Comparison of ENCODE assay signal across 37 cellular contexts in the genomic region with DNA sequence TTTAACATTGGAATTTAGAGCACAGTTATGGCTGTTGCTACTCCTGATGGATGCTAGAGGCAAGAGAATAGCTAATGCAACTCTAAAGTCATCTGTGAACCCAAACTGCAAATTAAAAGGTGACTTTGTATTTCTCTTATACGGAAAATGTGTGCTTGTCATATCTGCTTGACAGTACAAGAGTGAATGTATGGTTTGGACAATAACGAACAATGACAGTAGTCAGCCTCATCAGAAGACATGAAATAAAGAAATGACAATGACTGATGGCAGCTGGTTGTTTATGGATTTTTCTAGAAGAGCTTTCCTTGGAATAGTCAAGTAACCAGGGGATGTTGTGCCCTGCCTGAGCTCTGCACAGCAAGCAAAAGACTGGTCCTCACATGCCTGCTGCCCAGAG.
A peak's percentile ranks its signal among the peaks of the same experiment; 100 is the strongest.
DNase-seq lines count a peak whose midpoint lies in the region; ATAC-seq, FAIRE-seq and TF ChIP-seq lines count a peak whose summit lies in the region.
"Had no signal": no experiment of that assay in that cellular context is flagged by ENCODE, and none has a peak within 500 bp of the region (broad histone marks: within the 10 kb centered on the region; RNA-seq: fewer than 3 reads in every experiment).

No MANE protein-coding gene starts in this region.

- H4K20me1 ChIP-seq in H9 (ENCODE audit: control insufficient read depth, insufficient read depth, insufficient read length) (no peaks in the 10 kb centered on the region), H1 (replicated peaks in 1 of 2; ENCODE audit: control insufficient read depth in 1 of 2, insufficient read depth in 2 of 2, low read length in 2 of 2) (no peaks in the 10 kb centered on the region), neural cell (ENCODE audit: insufficient read depth) (no peaks in the 10 kb centered on the region)
- H4K20me1 ChIP-seq: BLaER1; BLaER1 treated with 17β-estradiol and CSF1 and Interleukin-3, amounts not matched to agents 10 nM and 100 nM had no signal

- no peak for TF ChIP-seq RAD21 in H1 (IDR thresholded peaks at IDR 0.05 in 1 of 2, conservative IDR thresholded peaks at IDR 0.05 in 1 of 2; ENCODE audit: low read depth in 2 of 2, low read length in 2 of 2)
- TF ChIP-seq RAD21 in neural cell (conservative IDR thresholded peaks at IDR 0.05): no peak

- H3K4me3 ChIP-seq in H1 (ENCODE audit: extremely low read depth in 1 of 4, insufficient read depth in 2 of 4, low read depth in 3 of 4, low read length in 4 of 4) (no peak overlapping the region), esophagus muscularis mucosa (no peak overlapping the region), neural cell (ENCODE audit: low read length) (no peak overlapping the region), vagina (no peak overlapping the region), left ventricle myocardium inferior (no peak overlapping the region)
- H3K4me3 ChIP-seq: A549; BLaER1; BLaER1 treated with 17β-estradiol and CSF1 and Interleukin-3, amounts not matched to agents 10 nM and 100 nM had no signal

- H2AK5ac ChIP-seq in H9 (ENCODE audit: insufficient read length, low read length) (no peak overlapping the region), H1 (ENCODE audit: low read depth, low read length) (no peak overlapping the region)

- H3K27ac ChIP-seq in H9 (ENCODE audit: insufficient read length, low read depth, low read length) (no peak overlapping the region), H1 (ENCODE audit: low read depth, low read length) (no peak overlapping the region), esophagus muscularis mucosa (replicated peaks in 1 of 4) (no peak overlapping the region), neural cell (ENCODE audit: low read length) (no peak overlapping the region), vagina (no peak overlapping the region), left ventricle myocardium inferior (replicated peaks) (no peak overlapping the region)
- H3K27ac ChIP-seq: 22Rv1; A549; BLaER1; BLaER1 treated with 17β-estradiol and CSF1 and Interleukin-3, amounts not matched to agents 10 nM and 100 nM; C4-2B had no signal

- H3K27ac Mint-ChIP-seq in H9: no peak overlapping the region; a peak in 1 of 7 replicates
- no peak overlapping the region for H3K27ac Mint-ChIP-seq in activated CD8-positive, alpha-beta T cell treated with anti-CD3 and anti-CD28 coated beads, Interleukin-2, amount 10 ng/mL, durations not matched to agents 7 days and 5 days
- H3K27ac Mint-ChIP-seq: B cell; CD14-positive monocyte; CD4-positive, alpha-beta memory T cell; CD4-positive, alpha-beta T cell; CD4-positive, CD25-positive, alpha-beta regulatory T cell; CD8-positive, alpha-beta memory T cell; CD8-positive, alpha-beta T cell had no signal

- H2BK20ac ChIP-seq in H9 (ENCODE audit: low read depth, low read length, poor library complexity, severe bottlenecking) (no peak overlapping the region), H1 (ENCODE audit: low read length) (no peak overlapping the region)

- no peak overlapping the region for H3K14ac ChIP-seq in H9 (ENCODE audit: insufficient read depth, low read length)
- H3K14ac ChIP-seq in H1 (ENCODE audit: insufficient read length): no peak overlapping the region

- H4K8ac ChIP-seq in H9 (replicated peaks; ENCODE audit: insufficient read length, low read depth, low read length): no peak overlapping the region
- no peak overlapping the region for H4K8ac ChIP-seq in H1 (ENCODE audit: extremely low read depth, insufficient read depth, low read length)

- no peaks in the 10 kb centered on the region for H3K9me3 Mint-ChIP-seq in H9
- H3K9me3 Mint-ChIP-seq in activated CD8-positive, alpha-beta T cell treated with anti-CD3 and anti-CD28 coated beads, Interleukin-2, amount 10 ng/mL, durations not matched to agents 7 days and 5 days (ENCODE audit: insufficient read depth): no peaks in the 10 kb centered on the region
- H3K9me3 Mint-ChIP-seq: CD14-positive monocyte; CD4-positive, alpha-beta memory T cell; CD4-positive, alpha-beta T cell; CD4-positive, CD25-positive, alpha-beta regulatory T cell; CD8-positive, alpha-beta T cell had no signal

- intact Hi-C loops in esophagus muscularis mucosa (cut with DNase I) (no loop called here), vagina (cut with DNase I) (no loop called here), left ventricle myocardium inferior (cut with micrococcal nuclease) (no loop called here)

- no peaks in the 10 kb centered on the region for H3K27me3 Mint-ChIP-seq in H9 (ENCODE audit: low read depth)
- no peaks in the 10 kb centered on the region for H3K27me3 Mint-ChIP-seq in activated CD8-positive, alpha-beta T cell treated with anti-CD3 and anti-CD28 coated beads, Interleukin-2, amount 10 ng/mL, durations not matched to agents 7 days and 5 days (ENCODE audit: low read depth)
- H3K27me3 Mint-ChIP-seq: CD4-positive, alpha-beta T cell; CD4-positive, CD25-positive, alpha-beta regulatory T cell; CD8-positive, alpha-beta memory T cell had no signal

- H3F3A ChIP-seq in neural cell (ENCODE audit: insufficient read depth, low read length, poor library complexity, severe bottlenecking): no peaks in the 10 kb centered on the region

- DNase-seq in H9: no peak
- DNase-seq in H1 (ENCODE audit: low read depth in 1 of 2, low spot score in 2 of 2): no peak
- DNase-seq in esophagus muscularis mucosa (ENCODE audit: extremely low spot score): peak; percentile 45
- DNase-seq in vagina (ENCODE audit: extremely low spot score in 2 of 2): no peak
- DNase-seq in activated CD8-positive, alpha-beta T cell treated with anti-CD3 and anti-CD28 coated beads, Interleukin-2, amount 10 ng/mL, durations not matched to agents 7 days and 5 days: no peak
- DNase-seq in left ventricle myocardium inferior: no peak
- DNase-seq in DMS114 treated with DMSO at 0.1 percent for 48 hours (lab: John Stamatoyannopoulos, UW; ENCODE audit: unreplicated experiment): no peak
- DNase-seq: 8988T; ACHN; AML-193; BE2C; C1 segment of cervical spinal cord; Caco-2; Calu3; CD4-positive, alpha-beta memory T cell; CD4-positive, alpha-beta T cell; CD4-positive, CD25-positive, alpha-beta regulatory T cell; CD8-positive, alpha-beta memory T cell; CD8-positive, alpha-beta T cell; COR-L47; DMS 273 treated with DMSO at 0.1 percent for 48 hours; DMS153; DMS53; DMS79; DMS79 treated with DMSO at 0.1 percent for 48 hours; DND-41; EL had no signal

- no peaks in the 10 kb centered on the region for H3K27me3 ChIP-seq in H9 (ENCODE audit: insufficient read depth, low read length)
- peaks cover 0 to 1% (median 0%) of the 10 kb centered on the region in 4 experiments; a peak in 1 of 7 replicates for H3K27me3 ChIP-seq in H1 (replicated peaks in 1 of 4; ENCODE audit: control insufficient read depth in 3 of 4, extremely low read depth in 1 of 4, insufficient read depth in 3 of 4, low read length in 3 of 4)
- H3K27me3 ChIP-seq in esophagus muscularis mucosa: peaks cover 0 to 4% (median 0%) of the 10 kb centered on the region in 4 donors
- no peaks in the 10 kb centered on the region for H3K27me3 ChIP-seq in neural cell (ENCODE audit: insufficient read depth, low read depth, low read length)
- H3K27me3 ChIP-seq in vagina: no peaks in the 10 kb centered on the region
- no peaks in the 10 kb centered on the region for H3K27me3 ChIP-seq in left ventricle myocardium inferior (ENCODE audit: low read depth)
- H3K27me3 ChIP-seq: BE2C; BLaER1; BLaER1 treated with 17β-estradiol and CSF1 and Interleukin-3, amounts not matched to agents 10 nM and 100 nM had no signal

- H4K91ac ChIP-seq in H9 (ENCODE audit: insufficient read length, low read depth, low read length) (no peak overlapping the region), H1 (replicated peaks; ENCODE audit: insufficient read length, low read length) (no peak overlapping the region)

- H3K23ac ChIP-seq in H9 (ENCODE audit: insufficient read length, low read depth, low read length) (no peak overlapping the region), H1 (ENCODE audit: insufficient read length) (no peak overlapping the region)

- no peak overlapping the region for H2BK5ac ChIP-seq in H9 (ENCODE audit: insufficient read length, low read length)
- H2BK5ac ChIP-seq in H1 (ENCODE audit: low read depth, low read length): no peak overlapping the region

- POLR2A ChIA-PET in H1 (lab: Charles Lee; ENCODE audit: partially characterized antibody): no interaction called here
- POLR2A ChIA-PET in activated CD8-positive, alpha-beta T cell treated with anti-CD3 and anti-CD28 coated beads, Interleukin-2, amount 10 ng/mL, durations not matched to agents 7 days and 5 days (lab: Charles Lee): no interaction called here

- H3K79me1 ChIP-seq in H9 (ENCODE audit: insufficient read depth, low read depth, low read length, poor library complexity, severe bottlenecking): no peaks in the 10 kb centered on the region
- no peaks in the 10 kb centered on the region for H3K79me1 ChIP-seq in H1 (ENCODE audit: low read depth, low read length)

- no peak overlapping the region for H3K4me3 Mint-ChIP-seq in H9
- H3K4me3 Mint-ChIP-seq in activated CD8-positive, alpha-beta T cell treated with anti-CD3 and anti-CD28 coated beads, Interleukin-2, amount 10 ng/mL, durations not matched to agents 7 days and 5 days: no peak overlapping the region
- H3K4me3 Mint-ChIP-seq: B cell; CD14-positive monocyte; CD4-positive, alpha-beta memory T cell; CD4-positive, alpha-beta T cell; CD4-positive, CD25-positive, alpha-beta regulatory T cell; CD8-positive, alpha-beta memory T cell; CD8-positive, alpha-beta T cell had no signal

- TF ChIP-seq EP300 in H1 (IDR thresholded peaks at IDR 0.05; ENCODE audit: borderline replicate concordance in 1 of 2, low read depth in 2 of 2, low read length in 2 of 2) (no peak), esophagus muscularis mucosa (IDR thresholded peaks at IDR 0.05) (no peak), neural cell (conservative IDR thresholded peaks at IDR 0.05; ENCODE audit: poor library complexity, severe bottlenecking) (peak; percentile 85)

- no CpG with 5 or more reads among the region's 2 CpGs for WGBS in H9 (ENCODE audit: extremely low coverage, insufficient read length, low lambda C conversion rate)
- WGBS in H1 (ENCODE audit: extremely low coverage in 1 of 2, insufficient coverage in 1 of 2, insufficient read length in 1 of 2, insufficient replicate concordance in 2 of 2, low coverage in 1 of 2, low lambda C conversion rate in 2 of 2, missing lambda C conversion rate in 1 of 2), 2 experiments: 84% methylated on average over 2 of the region's 2 CpGs; no CpG with 5 or more reads in 1 of the 2 experiments
- 79% methylated on average over 2 of the region's 2 CpGs for WGBS in esophagus muscularis mucosa

- TF ChIP-seq CTCF in H9 (conservative IDR thresholded peaks at IDR 0.05) (no peak), H1 (IDR thresholded peaks at IDR 0.05; ENCODE audit: control extremely low read depth in 1 of 3, insufficient read depth in 1 of 3, low read depth in 1 of 3, low read length in 3 of 3) (no peak), esophagus muscularis mucosa (IDR thresholded peaks at IDR 0.05) (no peak), neural cell (IDR thresholded peaks at IDR 0.05; ENCODE audit: poor library complexity, severe bottlenecking) (no peak), vagina (IDR thresholded peaks at IDR 0.05) (no peak), left ventricle myocardium inferior (IDR thresholded peaks at IDR 0.05; ENCODE audit: borderline replicate concordance) (no peak)

- H3T11ph ChIP-seq in H9 (ENCODE audit: low read length): no peak overlapping the region

- H3K4me1 ChIP-seq in H9 (ENCODE audit: insufficient read depth, low read length) (peaks cover 20% of the 10 kb centered on the region), H1 (replicated peaks in 1 of 4; ENCODE audit: control insufficient read depth in 3 of 4, insufficient read depth in 4 of 4, low read length in 3 of 4) (peaks cover 6 to 19% (median 16%) of the 10 kb centered on the region in 4 experiments; a peak in 6 of 7 replicates), esophagus muscularis mucosa (no peaks in the 10 kb centered on the region), vagina (no peaks in the 10 kb centered on the region), left ventricle myocardium inferior (no peaks in the 10 kb centered on the region)
- H3K4me1 ChIP-seq: A549; BLaER1; BLaER1 treated with 17β-estradiol and CSF1 and Interleukin-3, amounts not matched to agents 10 nM and 100 nM; Caco-2 had no signal

- no peak overlapping the region for H3K4ac ChIP-seq in H9 (ENCODE audit: low read depth, low read length)
- H3K4ac ChIP-seq in H1 (replicated peaks; ENCODE audit: insufficient read length, low read depth, low read length): no peak overlapping the region

- H3K18ac ChIP-seq in H9 (ENCODE audit: insufficient read length, low read depth, low read length): no peak overlapping the region
- no peak overlapping the region for H3K18ac ChIP-seq in H1 (ENCODE audit: extremely low read depth, low read length)

- ATAC-seq in activated CD8-positive, alpha-beta T cell treated with anti-CD3 and anti-CD28 coated beads, Interleukin-2, amount 10 ng/mL, durations not matched to agents 7 days and 5 days: no peak
- ATAC-seq: A549; CD8-positive, alpha-beta T cell had no signal

- FAIRE-seq in H1 (lab: Jason Lieb, UNC): no peak
- FAIRE-seq: A204.1, A549, D721Med had no signal

- H3K36me3 ChIP-seq in H1 (ENCODE audit: control insufficient read depth in 2 of 4, insufficient read depth in 4 of 4, low read length in 3 of 4) (no peaks in the 10 kb centered on the region), esophagus muscularis mucosa (no peaks in the 10 kb centered on the region), neural cell (ENCODE audit: insufficient read depth, low read length) (no peaks in the 10 kb centered on the region), vagina (no peaks in the 10 kb centered on the region), left ventricle myocardium inferior (no peaks in the 10 kb centered on the region)
- H3K36me3 ChIP-seq: BE2C; BLaER1; BLaER1 treated with 17β-estradiol and CSF1 and Interleukin-3, amounts not matched to agents 10 nM and 100 nM had no signal

- H2BK12ac ChIP-seq in H9 (ENCODE audit: insufficient read length, low read depth, low read length) (no peak overlapping the region), H1 (ENCODE audit: low read depth, low read length) (0 out of 2 replicates have a peak overlapping the region, but pooled peaks have one; percentile 41)

- TF ChIP-seq POLR2A in H1 (IDR thresholded peaks at IDR 0.05; ENCODE audit: control extremely low read depth in 1 of 2, low read depth in 2 of 2, low read length in 2 of 2) (no peak), esophagus muscularis mucosa (IDR thresholded peaks at IDR 0.05; ENCODE audit: low read depth) (no peak), vagina (IDR thresholded peaks at IDR 0.05) (no peak)

- H3K79me2 ChIP-seq in H9 (ENCODE audit: insufficient read depth, low read length) (no peaks in the 10 kb centered on the region), H1 (ENCODE audit: control insufficient read depth in 1 of 2, insufficient read depth in 2 of 2, low read length in 2 of 2) (no peaks in the 10 kb centered on the region), neural cell (replicated peaks; ENCODE audit: insufficient read depth, low read length) (no peaks in the 10 kb centered on the region)

- H3K4me1 Mint-ChIP-seq in H9: peaks cover 48 to 59% of the 10 kb centered on the region in 2 experiments
- no peaks in the 10 kb centered on the region for H3K4me1 Mint-ChIP-seq in activated CD8-positive, alpha-beta T cell treated with anti-CD3 and anti-CD28 coated beads, Interleukin-2, amount 10 ng/mL, durations not matched to agents 7 days and 5 days (ENCODE audit: low read depth)
- H3K4me1 Mint-ChIP-seq: B cell; CD14-positive monocyte; CD4-positive, alpha-beta memory T cell; CD4-positive, CD25-positive, alpha-beta regulatory T cell; CD8-positive, alpha-beta memory T cell had no signal

- no peak overlapping the region for H2AFZ ChIP-seq in H9 (ENCODE audit: low read length)
- H2AFZ ChIP-seq in H1 (ENCODE audit: low read length): no peak overlapping the region
- H2AFZ ChIP-seq in neural cell (ENCODE audit: low read depth, low read length): no peak overlapping the region

- no peak overlapping the region for H3K56ac ChIP-seq in H9 (ENCODE audit: insufficient read length, low read depth, low read length)
- no peak overlapping the region for H3K56ac ChIP-seq in H1 (replicated peaks; ENCODE audit: insufficient read length, low read depth, low read length)

- no peak overlapping the region for H4K5ac ChIP-seq in H9 (ENCODE audit: insufficient read length, low read depth, low read length)
- H4K5ac ChIP-seq in H1 (ENCODE audit: insufficient read length, low read depth, low read length): no peak overlapping the region

- H3K9me3 ChIP-seq in H9 (ENCODE audit: control insufficient read depth, low read depth, low read length): no peaks in the 10 kb centered on the region
- no peaks in the 10 kb centered on the region for H3K9me3 ChIP-seq in H1 (ENCODE audit: insufficient read depth in 2 of 2, low read depth in 1 of 2, low read length in 1 of 2)
- no peaks in the 10 kb centered on the region for H3K9me3 ChIP-seq in esophagus muscularis mucosa
- no peaks in the 10 kb centered on the region for H3K9me3 ChIP-seq in neural cell (ENCODE audit: low read length)
- H3K9me3 ChIP-seq in vagina: no peaks in the 10 kb centered on the region
- H3K9me3 ChIP-seq in left ventricle myocardium inferior (replicated peaks): no peaks in the 10 kb centered on the region
- H3K9me3 ChIP-seq: A549; BE2C; BLaER1; BLaER1 treated with 17β-estradiol and CSF1 and Interleukin-3, amounts not matched to agents 10 nM and 100 nM; Caco-2 had no signal

- no peaks in the 10 kb centered on the region for H3K23me2 ChIP-seq in H9 (ENCODE audit: insufficient read length, low read depth, low read length, poor library complexity, severe bottlenecking)
- no peaks in the 10 kb centered on the region for H3K23me2 ChIP-seq in H1 (ENCODE audit: low read depth, low read length)

- H2BK15ac ChIP-seq in H9 (ENCODE audit: low read depth, low read length): no peak overlapping the region
- H2BK15ac ChIP-seq in H1 (ENCODE audit: low read length): no peak overlapping the region

- H3K9ac ChIP-seq in H9 (ENCODE audit: extremely low read depth, insufficient read length, low read length): no peak overlapping the region
- H3K9ac ChIP-seq in H1 (replicated peaks in 1 of 4; ENCODE audit: extremely low read depth in 1 of 4, low read depth in 3 of 4, low read length in 3 of 4): no peak overlapping the region
- H3K9ac ChIP-seq in neural cell (ENCODE audit: low read length): no peak overlapping the region
- H3K9ac ChIP-seq: BLaER1; BLaER1 treated with 17β-estradiol and CSF1 and Interleukin-3, amounts not matched to agents 10 nM and 100 nM had no signal

- H3K4me2 ChIP-seq in H9 (ENCODE audit: insufficient read depth, insufficient read length, low read length): no peak overlapping the region
- no peak overlapping the region for H3K4me2 ChIP-seq in H1 (ENCODE audit: insufficient read depth in 1 of 2, low read depth in 2 of 2, low read length in 2 of 2)
- no peak overlapping the region for H3K4me2 ChIP-seq in neural cell (ENCODE audit: low read length)
- H3K4me2 ChIP-seq: A549; BLaER1; BLaER1 treated with 17β-estradiol and CSF1 and Interleukin-3, amounts not matched to agents 10 nM and 100 nM had no signal

- H2BK120ac ChIP-seq in H9 (ENCODE audit: low read depth, low read length, poor library complexity, severe bottlenecking) (peak overlapping the region; percentile 52), H1 (replicated peaks; ENCODE audit: low read depth, low read length) (no peak overlapping the region)

- H3K36me3 Mint-ChIP-seq in H9 (ENCODE audit: insufficient read depth in 1 of 3, low read depth in 3 of 3): no peaks in the 10 kb centered on the region
- H3K36me3 Mint-ChIP-seq in activated CD8-positive, alpha-beta T cell treated with anti-CD3 and anti-CD28 coated beads, Interleukin-2, amount 10 ng/mL, durations not matched to agents 7 days and 5 days (ENCODE audit: low read depth): no peaks in the 10 kb centered on the region
- H3K36me3 Mint-ChIP-seq: CD14-positive monocyte; CD4-positive, alpha-beta memory T cell; CD4-positive, CD25-positive, alpha-beta regulatory T cell; CD8-positive, alpha-beta memory T cell; CD8-positive, alpha-beta T cell had no signal

- no peaks in the 10 kb centered on the region for H3K9me2 ChIP-seq in neural cell (ENCODE audit: insufficient read depth, low read length)

- CTCF ChIA-PET in H1 (lab: Charles Lee; ENCODE audit: partially characterized antibody): interaction anchor here (1.0 to 1.5 kb wide), 3 partner anchors 11 to 210 kb away, joined by 4 to 5 read pairs (median 4); no protein-coding TSS in a partner anchor
- CTCF ChIA-PET in activated CD8-positive, alpha-beta T cell treated with anti-CD3 and anti-CD28 coated beads, Interleukin-2, amount 10 ng/mL, durations not matched to agents 7 days and 5 days (lab: Charles Lee): no interaction called here
